7 cellular contexts compared by ENCODE assay signal in the genomic region with DNA sequence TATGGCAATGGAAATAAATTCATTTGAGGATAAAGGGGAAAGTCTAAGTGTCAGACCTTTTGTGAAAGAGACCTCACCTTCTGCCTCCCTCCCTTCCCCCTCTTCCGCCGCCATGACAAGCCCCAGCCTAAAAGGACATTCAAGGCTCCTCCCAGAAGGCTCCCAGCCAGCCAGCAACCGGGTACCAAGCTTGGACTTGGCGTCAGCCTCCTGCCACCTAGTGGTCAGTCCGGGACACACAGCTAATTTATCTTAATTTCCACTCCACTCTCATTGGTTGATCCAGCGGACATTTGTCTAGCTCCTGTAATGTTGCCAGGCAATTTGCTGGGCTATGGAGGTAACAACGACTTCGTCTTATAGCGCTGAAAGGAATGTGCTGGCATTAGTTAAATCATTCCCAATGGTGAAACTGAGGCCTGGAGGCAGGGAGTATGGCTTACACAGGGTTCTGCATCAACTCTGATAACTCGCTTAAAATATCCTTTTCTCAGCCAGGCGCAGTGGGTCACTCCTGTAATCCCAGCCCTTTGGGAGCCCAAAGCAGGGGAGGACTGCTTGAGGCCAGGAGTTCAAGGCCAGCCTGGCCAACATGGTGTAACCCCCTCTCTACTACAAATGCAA. TPM values are rescaled to one million over a fixed set of nuclear protein-coding genes. Genes with fewer than 3 reads are reported as not detected.
DNase-seq lines count a peak whose midpoint lies in the region; ATAC-seq, FAIRE-seq and TF ChIP-seq lines count a peak whose summit lies in the region.

No MANE protein-coding gene starts in this region.

- no peaks in the 10 kb centered on the region for H3K36me3 ChIP-seq in adrenal gland (replicated peaks in 1 of 2)

- H3K4me3 ChIP-seq in adrenal gland: no peak overlapping the region

- H3K27ac ChIP-seq in adrenal gland: no peak overlapping the region

- DNase-seq in GM12892 (ENCODE audit: insufficient read length) (peak; percentile 41), NCI-H1417 (lab: John Stamatoyannopoulos, UW) (peak; percentile 84 to 96 (median 88)), SW 1271 (lab: John Stamatoyannopoulos, UW) (peak; percentile 68 to 82), adrenal gland (peak; percentile 85 to 95 (median 88)), left ventricle myocardium superior (peak; percentile 86), retina (peak; percentile 83)

- peak; percentile 80 to 94 (median 88) for TF ChIP-seq CTCF in adrenal gland (IDR thresholded peaks at IDR 0.05)

- 13 to 19% (median 17%) methylated on average over 10 to 11 of the region's 11 CpGs for WGBS in adrenal gland, 4 donors

- no peaks in the 10 kb centered on the region for H3K4me1 ChIP-seq in adrenal gland (replicated peaks in 1 of 2)

- H3K9me3 ChIP-seq in adrenal gland (replicated peaks in 1 of 3): no peaks in the 10 kb centered on the region

- ATAC-seq in HG02759 (IDR thresholded peaks at IDR 0.05; ENCODE audit: unreplicated experiment): peak; percentile 97
- ATAC-seq in left ventricle myocardium superior: peak; percentile 96

- TF ChIP-seq POLR2A in GM12892 (IDR thresholded peaks at IDR 0.05; ENCODE audit: low read depth, low read length) (no peak), adrenal gland (IDR thresholded peaks at IDR 0.05) (no peak)

- peak; percentile 91 for FAIRE-seq in GM12892 (lab: Jason Lieb, UNC)

- intact Hi-C loops in adrenal gland (cut with DNase I) (no loop called here), left ventricle myocardium superior (cut with micrococcal nuclease) (loop anchor here (10.0 kb wide), 1 partner anchor 328 kb away; no protein-coding TSS in a partner anchor)

- no peaks in the 10 kb centered on the region for H3K27me3 ChIP-seq in adrenal gland

RNA-seq across cellular contexts. Expression of gene CLEC3A, which starts 19.3 kb away (rescaled TPM):
- not detected for polyA plus RNA-seq in GM12892 (2012; ENCODE audit: missing spikeins)
- total RNA-seq in adrenal gland: not detected
- not detected for polyA plus RNA-seq in adrenal gland
- not detected for total RNA-seq in left ventricle myocardium superior
